27 cellular contexts compared by ENCODE assay signal in the genomic region with DNA sequence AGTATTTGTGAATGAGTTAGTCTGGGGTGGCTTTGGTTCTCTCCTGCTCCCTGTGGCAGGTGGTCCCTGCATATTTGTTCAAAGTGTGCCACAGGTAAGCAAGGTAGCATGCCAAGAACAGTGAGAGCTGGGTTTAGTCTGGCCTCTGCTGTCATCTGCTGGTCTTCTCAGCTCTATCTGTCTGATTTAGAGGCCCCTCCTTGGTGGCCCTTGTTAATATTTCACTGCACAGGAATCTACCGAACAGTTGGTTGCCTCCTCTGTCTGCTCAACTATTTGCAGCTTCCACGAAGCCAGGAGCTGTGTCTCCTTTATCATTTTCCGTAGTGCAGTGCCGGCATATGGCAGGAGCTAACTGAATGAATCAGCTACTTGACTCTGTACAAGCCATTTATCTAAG. TPM values are rescaled to one million over a fixed set of nuclear protein-coding genes. Genes with fewer than 3 reads are reported as not detected.
DNase-seq lines count a peak whose midpoint lies in the region; ATAC-seq, FAIRE-seq and TF ChIP-seq lines count a peak whose summit lies in the region.
"Had no signal": no experiment of that assay in that cellular context is flagged by ENCODE, and none has a peak within 500 bp of the region (broad histone marks: within the 10 kb centered on the region; RNA-seq: fewer than 3 reads in every experiment).

No MANE protein-coding gene starts in this region.

- no peaks in the 10 kb centered on the region for H3K9me2 ChIP-seq in HCT116 (ENCODE audit: insufficient read depth)

- no peak overlapping the region for H3K4me3 Mint-ChIP-seq in Caco-2 (ENCODE audit: unreplicated experiment)
- H3K4me3 Mint-ChIP-seq: activated naive CD4-positive, alpha-beta T cell treated with anti-CD3 and anti-CD28 coated beads, Interleukin-2, amount 50 U/mL, for 24 hours; activated T-helper 1 cell treated with anti-CD3 and anti-CD28 coated beads, Interleukin-12 subunit alpha, Interleukin-12 subunit beta, Interleukin-2, Interleukin-4 antibody, amounts not matched to agents 30 ng/mL and 10 ng/mL and 1 ng/mL, durations not matched to agents 14 hours and 24 hours and 36 hours; naive B cell had no signal

- H3K9ac ChIP-seq in HCT116 (ENCODE audit: low read length) (no peak overlapping the region), K562 (ENCODE audit: insufficient read depth in 1 of 2, low read depth in 2 of 2, low read length in 2 of 2) (no peak overlapping the region)

- 3% methylated on average over 4 of the region's 4 CpGs for WGBS in K562 (ENCODE audit: insufficient coverage, low coverage, missing lambda C conversion rate)
- 66 to 87% methylated on average over 4 of the region's 4 CpGs for WGBS in aorta, 2 donors

- H3K9me1 ChIP-seq in K562 (ENCODE audit: control insufficient read depth, insufficient read depth, low read length), result no peaks in the 10 kb centered on the region

- no peak for ATAC-seq in HCT116
- ATAC-seq in K562, result peak; percentile 66
- no peak for ATAC-seq in aorta (ENCODE audit: low FRiP score)
- ATAC-seq: left lung; Right ventricle myocardium inferior; stimulated activated naive CD8-positive, alpha-beta T cell treated with anti-CD3 and anti-CD28 coated beads, Interleukin-15, Interleukin-2, amounts not matched to agents 100 U/mL and 50 U/mL, for 24 hours had no signal

- H3K4me1 ChIP-seq in Caco-2 (no peaks in the 10 kb centered on the region), HCT116 (ENCODE audit: control insufficient read depth in 1 of 2, insufficient read depth in 2 of 2, low read length in 2 of 2) (no peaks in the 10 kb centered on the region), K562 (replicated peaks in 1 of 2; ENCODE audit: control insufficient read depth in 2 of 2, insufficient read depth in 2 of 2, low read length in 2 of 2) (no peaks in the 10 kb centered on the region), aorta (ENCODE audit: control insufficient read depth in 1 of 2, insufficient read depth in 2 of 2, low read length in 2 of 2) (no peaks in the 10 kb centered on the region)
- H3K4me1 ChIP-seq: left lung, tibial artery had no signal

- in situ Hi-C loops in K562 (cut with MboI), result no loop called here

- H3K36me3 Mint-ChIP-seq in Caco-2 (ENCODE audit: insufficient read depth, unreplicated experiment), result no peaks in the 10 kb centered on the region
- H3K36me3 Mint-ChIP-seq: activated naive CD4-positive, alpha-beta T cell treated with anti-CD3 and anti-CD28 coated beads, Interleukin-2, amount 50 U/mL, for 24 hours; naive B cell had no signal

- H3K36me3 ChIP-seq in Caco-2 (ENCODE audit: control insufficient read depth, insufficient read depth, low read length) (no peaks in the 10 kb centered on the region), HCT116 (ENCODE audit: control insufficient read depth in 1 of 2, insufficient read depth in 2 of 2, low read length in 2 of 2) (no peaks in the 10 kb centered on the region), K562 (ENCODE audit: control insufficient read depth, insufficient read depth, low read length) (no peaks in the 10 kb centered on the region), aorta (ENCODE audit: control insufficient read depth in 1 of 2, insufficient read depth in 2 of 2, low read length in 1 of 2) (no peaks in the 10 kb centered on the region)
- H3K36me3 ChIP-seq: left lung, tibial artery had no signal

- intact Hi-C loops in Caco-2 (cut with micrococcal nuclease; ENCODE audit: unreplicated experiment), result loop anchor here (1.0 to 2.0 kb wide), 2 partner anchors 50 to 132 kb away; no protein-coding TSS in a partner anchor
- intact Hi-C loops in HCT116 (cut with micrococcal nuclease), result no loop called here
- intact Hi-C loops in K562 (cut with micrococcal nuclease), result no loop called here
- intact Hi-C loops in aorta (cut with DNase I), result no loop called here

- TF ChIP-seq EP300 in K562 (IDR thresholded peaks at IDR 0.05; ENCODE audit: low read length), result no peak

- H3K27me3 ChIP-seq in Caco-2 (replicated peaks; ENCODE audit: control insufficient read depth, insufficient read depth, low read length), result no peaks in the 10 kb centered on the region
- no peaks in the 10 kb centered on the region for H3K27me3 ChIP-seq in HCT116 (ENCODE audit: insufficient read depth, low read length)
- H3K27me3 ChIP-seq in K562 (ENCODE audit: control insufficient read depth in 2 of 2, insufficient read depth in 2 of 2, low read length in 2 of 2), result peaks cover 2 to 10% of the 10 kb centered on the region in 2 experiments; a peak in 3 of 5 replicates
- H3K27me3 ChIP-seq in aorta (ENCODE audit: control insufficient read depth in 1 of 2, insufficient read depth in 2 of 2, low read length in 1 of 2), result no peaks in the 10 kb centered on the region
- H3K27me3 ChIP-seq: left lung, tibial artery had no signal

- H3K27ac ChIP-seq in HCT116 (ENCODE audit: low read depth, low read length) (no peak overlapping the region), K562 (ENCODE audit: extremely low read depth, low read depth, low read length) (no peak overlapping the region), aorta (ENCODE audit: low read depth in 1 of 2, low read length in 2 of 2) (no peak overlapping the region)
- H3K27ac ChIP-seq: left lung, tibial artery had no signal

- no peaks in the 10 kb centered on the region for H3K9me3 Mint-ChIP-seq in Caco-2 (ENCODE audit: unreplicated experiment)
- H3K9me3 Mint-ChIP-seq: activated naive CD4-positive, alpha-beta T cell treated with anti-CD3 and anti-CD28 coated beads, Interleukin-2, amount 50 U/mL, for 24 hours; activated T-helper 1 cell treated with anti-CD3 and anti-CD28 coated beads, Interleukin-12 subunit alpha, Interleukin-12 subunit beta, Interleukin-2, Interleukin-4 antibody, amounts not matched to agents 30 ng/mL and 10 ng/mL and 1 ng/mL, durations not matched to agents 14 hours and 24 hours and 36 hours had no signal

- CTCF ChIA-PET in Caco-2 (lab: Charles Lee) (interaction anchor here (0.6 to 1.2 kb wide), 4 partner anchors 9 to 564 kb away, joined by 3 to 17 read pairs (median 4); no protein-coding TSS in a partner anchor), HCT116 (lab: Charles Lee) (no interaction called here), K562 (lab: Yijun Ruan, JAX; ENCODE audit: low intra/inter-chr PET ratio) (interaction anchor here (0.9 to 1.5 kb wide), 3 partner anchors 46 to 52 kb away, joined by 3 to 11 read pairs (median 4); no protein-coding TSS in a partner anchor)

- H3K4me2 ChIP-seq in HCT116 (ENCODE audit: low read length) (no peak overlapping the region), K562 (ENCODE audit: insufficient read depth, low read length) (no peak overlapping the region)

- BruUV-seq in Caco-2 (replicated peaks; lab: Mats Ljungman, UMichigan) (no TSS peak), HCT116 (replicated peaks; lab: Mats Ljungman, UMichigan) (no TSS peak), K562 (replicated peaks; lab: Mats Ljungman, UMichigan) (no TSS peak)

- H3K9me3 ChIP-seq in Caco-2 (no peaks in the 10 kb centered on the region), HCT116 (ENCODE audit: control insufficient read depth in 1 of 2, insufficient read depth in 1 of 2, low read depth in 1 of 2, low read length in 2 of 2) (no peaks in the 10 kb centered on the region), K562 (replicated peaks; ENCODE audit: control insufficient read depth, insufficient read depth, low read depth, low read length) (no peaks in the 10 kb centered on the region), aorta (ENCODE audit: control insufficient read depth, low read length) (no peaks in the 10 kb centered on the region)
- H3K9me3 ChIP-seq: left lung, tibial artery had no signal

- TF ChIP-seq RAD21 in HCT116 (IDR thresholded peaks at IDR 0.05; ENCODE audit: low read depth), result peak; percentile 35
- peak; percentile 26 to 54; a peak in 3 of 4 replicates for TF ChIP-seq RAD21 in K562 (CRISPR knock-in tag; conservative IDR thresholded peaks at IDR 0.05 in 1 of 2, IDR thresholded peaks at IDR 0.05 in 1 of 2)

- DNase-seq in Caco-2 (peak; percentile 36 to 51), HCT116 (ENCODE audit: low read depth, low spot score) (no peak), K562 (ENCODE audit: extremely low read depth in 1 of 4, low spot score in 3 of 4) (no peak), kidney glomerular epithelial cell (lab: John Stamatoyannopoulos, UW) (peak; percentile 65), aorta (no peak), GM03348 (ENCODE audit: low spot score) (no peak), DMS153 (lab: John Stamatoyannopoulos, UW) (no peak), NCI-H82 treated with DMSO at 0.1 percent for 48 hours (lab: John Stamatoyannopoulos, UW; ENCODE audit: unreplicated experiment) (no peak)
- DNase-seq: activated CD4-positive, alpha-beta T cell treated with anti-CD3 and anti-CD28 coated beads, Interleukin-2, amount 50 U/mL, for 1 hour; Calu3; central memory CD4-positive, alpha-beta T cell; EL; left lung; naive B cell; NCI-H1048; NCI-H1694 treated with DMSO at 0.1 percent for 48 hours; NCI-H2227 treated with DMSO at 0.1 percent for 48 hours; occipital lobe; OCI-M1; retina; stimulated activated CD4-positive, alpha-beta T cell treated with anti-CD3 and anti-CD28 coated beads, Interleukin-2, amount 100 ng/mL, for 48 hours; stimulated activated naive CD8-positive, alpha-beta T cell treated with anti-CD3 and anti-CD28 coated beads, Interleukin-15, Interleukin-2, amounts not matched to agents 100 U/mL and 50 U/mL, for 24 hours; T-helper 9 cell; tibial artery had no signal

- no peak for FAIRE-seq in K562 (lab: Jason Lieb, UNC)

- no peaks in the 10 kb centered on the region for H4K20me1 ChIP-seq in HCT116 (ENCODE audit: insufficient read depth)
- no peaks in the 10 kb centered on the region for H4K20me1 ChIP-seq in K562 (replicated peaks; ENCODE audit: control insufficient read depth, insufficient read depth, low read length)

- peaks cover 10% of the 10 kb centered on the region for H3K27me3 Mint-ChIP-seq in Caco-2 (ENCODE audit: insufficient read depth, unreplicated experiment)
- H3K27me3 Mint-ChIP-seq: activated naive CD4-positive, alpha-beta T cell treated with anti-CD3 and anti-CD28 coated beads, Interleukin-2, amount 50 U/mL, for 24 hours had no signal

- POLR2A ChIA-PET in Caco-2 (lab: Charles Lee) (no interaction called here), HCT116 (lab: Charles Lee) (no interaction called here), K562 (lab: Yijun Ruan, JAX) (interaction anchor here (0.6 to 1.2 kb wide), 2 partner anchors 9 to 39 kb away, joined by 3 read pairs; no protein-coding TSS in a partner anchor)

- TF ChIP-seq POLR2A in HCT116 (IDR thresholded peaks at IDR 0.05; ENCODE audit: borderline replicate concordance, extremely low read depth, insufficient read depth, insufficient read length), result no peak
- no peak for TF ChIP-seq POLR2A in K562 (conservative IDR thresholded peaks at IDR 0.05)

- RAD21 ChIA-PET in HCT116 (lab: Charles Lee; ENCODE audit: low non-redundant PET in 1 of 2, low total read pairs in 2 of 2, uncharacterized antibody in 2 of 2, unreplicated experiment in 2 of 2), result no interaction called here

- H3K4me1 Mint-ChIP-seq in Caco-2 (ENCODE audit: low read depth, unreplicated experiment), result no peaks in the 10 kb centered on the region
- H3K4me1 Mint-ChIP-seq: activated naive CD4-positive, alpha-beta T cell treated with anti-CD3 and anti-CD28 coated beads, Interleukin-2, amount 50 U/mL, for 24 hours; naive B cell had no signal

- no peak overlapping the region for H3K4me3 ChIP-seq in Caco-2 (ENCODE audit: low read depth, low read length)
- H3K4me3 ChIP-seq in HCT116 (replicated peaks in 1 of 2; ENCODE audit: low read depth in 1 of 2, low read length in 2 of 2), result no peak overlapping the region
- no peak overlapping the region for H3K4me3 ChIP-seq in K562
- no peak overlapping the region for H3K4me3 ChIP-seq in aorta (ENCODE audit: low read length in 2 of 2)
- H3K4me3 ChIP-seq: left lung, tibial artery had no signal

- H3K27ac Mint-ChIP-seq in Caco-2 (ENCODE audit: unreplicated experiment), result no peak overlapping the region
- H3K27ac Mint-ChIP-seq: activated naive CD4-positive, alpha-beta T cell treated with anti-CD3 and anti-CD28 coated beads, Interleukin-2, amount 50 U/mL, for 24 hours; activated T-helper 1 cell treated with anti-CD3 and anti-CD28 coated beads, Interleukin-12 subunit alpha, Interleukin-12 subunit beta, Interleukin-2, Interleukin-4 antibody, amounts not matched to agents 30 ng/mL and 10 ng/mL and 1 ng/mL, durations not matched to agents 14 hours and 24 hours and 36 hours; naive B cell had no signal

- H3K79me2 ChIP-seq in HCT116 (ENCODE audit: insufficient read depth, low read length) (no peaks in the 10 kb centered on the region), K562 (ENCODE audit: control insufficient read depth, insufficient read depth, low read length) (no peaks in the 10 kb centered on the region)

- H2AFZ ChIP-seq in HCT116 (ENCODE audit: low read depth, low read length, poor library complexity, severe bottlenecking) (no peak overlapping the region), K562 (ENCODE audit: low read depth, low read length) (no peak overlapping the region)

- TF ChIP-seq CTCF in Caco-2 (IDR thresholded peaks at IDR 0.05; ENCODE audit: insufficient read depth in 1 of 2, low read depth in 1 of 2, low read length in 1 of 2, severe bottlenecking in 1 of 2, unreplicated experiment in 1 of 2) (peak in 1 of 2 experiments; percentile 42), HCT116 (IDR thresholded peaks at IDR 0.05 in 2 of 3, conservative IDR thresholded peaks at IDR 0.05 in 1 of 3; ENCODE audit: borderline replicate concordance in 1 of 3, insufficient read depth in 1 of 3, low read depth in 2 of 3, low read length in 2 of 3) (no peak), K562 (IDR thresholded peaks at IDR 0.05 in 2 of 3, conservative IDR thresholded peaks at IDR 0.05 in 1 of 3; ENCODE audit: insufficient read depth in 2 of 3, low read depth in 1 of 3, low read length in 3 of 3) (peak in 2 of 3 experiments; percentile 23 to 40; a peak in 2 of 6 replicates)

RNA-seq across cellular contexts. Expression of a gene that starts 9.7 kb away (rescaled TPM):
- total RNA-seq in Caco-2 (2022), result 0.11 TPM in 1 of 2 replicates, not detected in the other
- 3.1 TPM for total RNA-seq in HCT116 (2021; ENCODE audit: unreplicated experiment)
- polyA plus RNA-seq in HCT116 (2012), result 0.77 and 1.3 TPM in 2 replicates
- 0.62 and 2.8 TPM in 2 replicates for total RNA-seq in K562 (2011; cell fraction: chromatin; rRNA removed; ENCODE audit: low replicate concordance)
- total RNA-seq in K562 (2011; cell fraction: nucleolus; rRNA removed), result 0.50 and 0.66 TPM in 2 replicates
- 0.73 and 0.76 TPM in 2 replicates for total RNA-seq in K562 (2011; cell fraction: nucleoplasm; rRNA removed)
- total RNA-seq in K562 (2014; rRNA removed), result 0.33 TPM in 1 of 2 replicates, not detected in the other
- total RNA-seq in K562 (2014; rRNA removed; fragmentation: Illumina TruSeq; extraction: Trizol), result 0.36 and 0.38 TPM in 2 replicates
- total RNA-seq in K562 (2015; rRNA removed; fragmentation: Illumina TruSeq; extraction: Trizol), result 0.29 and 0.30 TPM in 2 replicates
- 0.16 and 0.29 TPM in 2 replicates for total RNA-seq in K562 (2021)
- polyA plus RNA-seq in K562 (2011; rRNA removed), result 0.11 and 0.21 TPM in 2 replicates
- polyA plus RNA-seq in K562 (2011; cell fraction: cytosol; rRNA removed), result 0.12 and 0.15 TPM in 2 replicates
- 0.23 and 0.38 TPM in 2 replicates for polyA plus RNA-seq in K562 (2011; cell fraction: nucleus; rRNA removed)
- polyA plus RNA-seq in K562 (2012), result 0.13 and 0.58 TPM in 2 replicates
- polyA plus RNA-seq in K562 (2014; fragmentation: Illumina TruSeq; extraction: Trizol), result 0.11 and 0.24 TPM in 2 replicates
- under 1 TPM; 0.10 to 0.17 TPM for polyA plus RNA-seq in K562 (2014; fragmentation: Nextera tagmentation; extraction: Ambion mirVana)
- 0.08 and 0.32 TPM in 2 replicates for polyA plus RNA-seq in K562 (2014; rRNA removed)
- polyA minus RNA-seq in K562 (2011; rRNA and poly(A)+ RNA removed), result 0.70 and 1.6 TPM in 2 replicates
- polyA minus RNA-seq in K562 (2011; cell fraction: cytosol; rRNA and poly(A)+ RNA removed), result 0.29 and 1.2 TPM in 2 replicates
- polyA minus RNA-seq in K562 (2011; cell fraction: nucleus; rRNA and poly(A)+ RNA removed), result 1.2 and 1.7 TPM in 2 replicates
- total RNA-seq in aorta, result 10 to 100 TPM in 1 of 2 donors, 1 to 10 TPM in 1; 5.1 to 16.2 TPM
- 1 to 10 TPM in 1 of 2 donors, not detected in 1; 2.6 TPM for polyA plus RNA-seq in aorta

Comparison
In these comparisons a context has a peak if more than half of its experiments do, and no peak if none do; other contexts are left out.
1. DNase-seq: peak in Caco-2 (2 of 2) and kidney glomerular epithelial cell (single experiment); none in HCT116 (single experiment), K562 (0 of 4), aorta (0 of 2), GM03348 (single experiment), DMS153 (single experiment) and NCI-H82 treated with DMSO at 0.1 percent for 48 hours (single experiment).
2. CTCF ChIP-seq: peak in K562 (2 of 3); none in HCT116 (0 of 3).